Comparison of ENCODE assay signal across 1 cellular context in the genomic region with DNA sequence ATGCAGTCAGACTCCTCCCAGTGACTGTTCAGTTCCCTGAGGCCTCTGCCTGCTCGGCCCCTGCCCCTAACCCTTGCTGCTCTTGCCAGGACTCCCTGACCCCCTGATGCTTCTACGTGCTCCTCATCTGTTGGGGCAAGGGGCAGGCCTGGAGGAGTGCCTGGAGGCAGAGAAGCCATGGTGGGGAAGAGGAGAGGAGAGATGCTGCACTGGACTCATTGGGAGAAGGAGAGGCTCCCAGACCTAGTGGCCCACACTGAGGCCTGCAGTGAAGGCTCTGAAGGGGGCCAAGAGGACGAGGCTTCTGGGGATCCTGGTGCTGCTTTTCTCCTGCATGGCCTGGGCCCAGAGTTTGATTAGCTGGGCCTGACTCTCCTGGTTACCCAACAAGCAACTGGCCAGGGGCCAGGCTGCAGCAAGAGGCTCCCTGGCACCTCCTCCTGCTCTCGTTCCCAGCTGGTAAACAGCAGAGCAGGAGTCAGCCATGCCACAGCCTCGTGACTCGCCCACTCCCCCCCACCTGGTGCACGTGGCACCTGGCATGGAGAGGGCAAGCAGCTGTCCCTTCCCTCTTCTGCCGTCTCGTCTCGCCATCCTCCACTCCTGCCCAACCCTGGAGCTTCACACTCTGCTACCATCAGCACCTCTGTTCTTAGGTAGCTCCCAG.
TF ChIP-seq lines count a peak whose summit lies in the region.

No MANE protein-coding gene starts in this region.

TF ChIP-seq in WTC11, 78 proteins besides CTCF, POLR2A, EP300 and RAD21 (continued from another document):
- TF ChIP-seq, protein P1, sequence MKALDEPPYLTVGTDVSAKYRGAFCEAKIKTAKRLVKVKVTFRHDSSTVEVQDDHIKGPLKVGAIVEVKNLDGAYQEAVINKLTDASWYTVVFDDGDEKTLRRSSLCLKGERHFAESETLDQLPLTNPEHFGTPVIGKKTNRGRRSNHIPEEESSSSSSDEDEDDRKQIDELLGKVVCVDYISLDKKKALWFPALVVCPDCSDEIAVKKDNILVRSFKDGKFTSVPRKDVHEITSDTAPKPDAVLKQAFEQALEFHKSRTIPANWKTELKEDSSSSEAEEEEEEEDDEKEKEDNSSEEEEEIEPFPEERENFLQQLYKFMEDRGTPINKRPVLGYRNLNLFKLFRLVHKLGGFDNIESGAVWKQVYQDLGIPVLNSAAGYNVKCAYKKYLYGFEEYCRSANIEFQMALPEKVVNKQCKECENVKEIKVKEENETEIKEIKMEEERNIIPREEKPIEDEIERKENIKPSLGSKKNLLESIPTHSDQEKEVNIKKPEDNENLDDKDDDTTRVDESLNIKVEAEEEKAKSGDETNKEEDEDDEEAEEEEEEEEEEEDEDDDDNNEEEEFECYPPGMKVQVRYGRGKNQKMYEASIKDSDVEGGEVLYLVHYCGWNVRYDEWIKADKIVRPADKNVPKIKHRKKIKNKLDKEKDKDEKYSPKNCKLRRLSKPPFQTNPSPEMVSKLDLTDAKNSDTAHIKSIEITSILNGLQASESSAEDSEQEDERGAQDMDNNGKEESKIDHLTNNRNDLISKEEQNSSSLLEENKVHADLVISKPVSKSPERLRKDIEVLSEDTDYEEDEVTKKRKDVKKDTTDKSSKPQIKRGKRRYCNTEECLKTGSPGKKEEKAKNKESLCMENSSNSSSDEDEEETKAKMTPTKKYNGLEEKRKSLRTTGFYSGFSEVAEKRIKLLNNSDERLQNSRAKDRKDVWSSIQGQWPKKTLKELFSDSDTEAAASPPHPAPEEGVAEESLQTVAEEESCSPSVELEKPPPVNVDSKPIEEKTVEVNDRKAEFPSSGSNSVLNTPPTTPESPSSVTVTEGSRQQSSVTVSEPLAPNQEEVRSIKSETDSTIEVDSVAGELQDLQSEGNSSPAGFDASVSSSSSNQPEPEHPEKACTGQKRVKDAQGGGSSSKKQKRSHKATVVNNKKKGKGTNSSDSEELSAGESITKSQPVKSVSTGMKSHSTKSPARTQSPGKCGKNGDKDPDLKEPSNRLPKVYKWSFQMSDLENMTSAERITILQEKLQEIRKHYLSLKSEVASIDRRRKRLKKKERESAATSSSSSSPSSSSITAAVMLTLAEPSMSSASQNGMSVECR (CRISPR knock-in tag; IDR thresholded peaks at IDR 0.05; ENCODE audit: borderline replicate concordance) = no peak
- TF ChIP-seq NR1H2 (CRISPR knock-in tag; IDR thresholded peaks at IDR 0.05) (no peak), HMGA2 (CRISPR knock-in tag; IDR thresholded peaks at IDR 0.05) (no peak), NR2C2 (CRISPR knock-in tag; IDR thresholded peaks at IDR 0.05) (no peak), ZNF138 (CRISPR knock-in tag; conservative IDR thresholded peaks at IDR 0.05) (no peak)
- TF ChIP-seq, protein P2, sequence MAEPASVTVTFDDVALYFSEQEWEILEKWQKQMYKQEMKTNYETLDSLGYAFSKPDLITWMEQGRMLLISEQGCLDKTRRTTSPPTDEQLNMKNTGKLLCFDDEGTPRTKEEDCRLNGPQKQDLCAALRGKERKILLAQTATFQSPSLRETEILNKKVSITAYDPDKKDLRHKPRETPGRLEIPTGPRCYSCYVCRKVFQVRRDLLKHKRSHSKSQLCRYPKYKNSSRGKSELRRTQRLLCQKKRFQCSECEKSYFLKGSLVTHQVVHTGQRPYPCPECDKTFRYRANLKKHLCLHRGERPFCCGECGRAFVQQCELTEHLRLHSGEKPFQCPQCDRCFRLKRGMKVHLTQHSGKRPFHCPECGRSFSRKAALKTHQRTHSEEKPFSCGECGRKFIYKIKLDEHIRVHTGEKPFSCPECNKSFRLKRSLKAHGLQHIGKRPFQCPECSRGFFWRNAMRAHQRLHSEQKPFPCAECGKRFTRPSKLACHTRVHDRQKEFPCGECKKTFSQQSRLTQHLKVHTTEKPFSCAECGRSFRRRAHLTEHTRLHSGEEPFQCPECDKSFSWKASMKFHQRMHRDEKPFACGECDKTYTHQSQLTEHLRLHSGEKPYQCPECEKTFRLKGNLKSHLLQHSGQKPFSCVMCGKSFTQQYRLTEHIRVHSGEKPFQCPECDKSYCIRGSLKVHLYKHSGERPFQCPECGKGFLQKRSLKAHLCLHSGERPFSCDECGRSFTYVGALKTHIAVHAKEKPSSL (CRISPR knock-in tag; conservative IDR thresholded peaks at IDR 0.05) = no peak
